In genomic region chr17:48543854-48544355, GRCh38 we compare ENCODE assay signal across 9 cellular contexts. TPM values are rescaled to one million over a fixed set of nuclear protein-coding genes. Genes with fewer than 3 reads are reported as not detected.
DNase-seq lines count a peak whose midpoint lies in the region; ATAC-seq, FAIRE-seq and TF ChIP-seq lines count a peak whose summit lies in the region.
"Had no signal": no experiment of that assay in that cellular context is flagged by ENCODE, and none has a peak within 500 bp of the region (broad histone marks: within the 10 kb centered on the region; RNA-seq: fewer than 3 reads in every experiment).

No MANE protein-coding gene starts in this region.

- H3K56ac ChIP-seq in H1 (replicated peaks; ENCODE audit: insufficient read length, low read depth, low read length), result no peak overlapping the region

- no peak overlapping the region for H3K4ac ChIP-seq in H1 (replicated peaks; ENCODE audit: insufficient read length, low read depth, low read length)

- H4K8ac ChIP-seq in H1 (ENCODE audit: extremely low read depth, insufficient read depth, low read length), result no peak overlapping the region

- no peak for TF ChIP-seq EP300 in H1 (IDR thresholded peaks at IDR 0.05; ENCODE audit: borderline replicate concordance in 1 of 2, low read depth in 2 of 2, low read length in 2 of 2)

- POLR2A ChIA-PET in H1 (lab: Charles Lee; ENCODE audit: partially characterized antibody), result interaction anchor here (0.8 to 1.5 kb wide), 3 partner anchors 13 to 23 kb away, joined by 3 to 4 read pairs (median 4); no protein-coding TSS in a partner anchor

- no peak overlapping the region for H2AFZ ChIP-seq in H1 (ENCODE audit: low read length)

- H3K9me3 Mint-ChIP-seq in neural crest cell (no peaks in the 10 kb centered on the region), HFFc6 (no peaks in the 10 kb centered on the region)

- H3K79me1 ChIP-seq in H1 (ENCODE audit: low read depth, low read length), result no peaks in the 10 kb centered on the region

- TF ChIP-seq POLR2A in H1 (IDR thresholded peaks at IDR 0.05; ENCODE audit: control extremely low read depth in 1 of 2, low read depth in 2 of 2, low read length in 2 of 2), result no peak

- peak overlapping the region in 1 of 2 experiments; percentile 91; a peak in 2 of 4 replicates for H3K4me2 ChIP-seq in H1 (ENCODE audit: insufficient read depth in 1 of 2, low read depth in 2 of 2, low read length in 2 of 2)

- H4K91ac ChIP-seq in H1 (replicated peaks; ENCODE audit: insufficient read length, low read length), result no peak overlapping the region

- no peak overlapping the region for H2BK120ac ChIP-seq in H1 (replicated peaks; ENCODE audit: low read depth, low read length)

- no peaks in the 10 kb centered on the region for H3K79me2 ChIP-seq in H1 (ENCODE audit: control insufficient read depth in 1 of 2, insufficient read depth in 2 of 2, low read length in 2 of 2)

- H3K27ac Mint-ChIP-seq in neural crest cell (ENCODE audit: unreplicated experiment), result peak overlapping the region; percentile 98
- H3K27ac Mint-ChIP-seq in HFFc6, result no peak overlapping the region

- no peak overlapping the region for H3K14ac ChIP-seq in H1 (ENCODE audit: insufficient read length)

- CTCF ChIA-PET in H1 (lab: Charles Lee; ENCODE audit: partially characterized antibody), result interaction anchor here (0.7 to 1.6 kb wide), 2 partner anchors 46 to 51 kb away, joined by 3 to 4 read pairs; partner anchors contain the start of gene HOXB3

- H3K36me3 Mint-ChIP-seq in neural crest cell (ENCODE audit: low read depth), result peaks cover 19% of the 10 kb centered on the region
- no peaks in the 10 kb centered on the region for H3K36me3 Mint-ChIP-seq in HFFc6 (ENCODE audit: low read depth)

- H4K20me1 ChIP-seq in H1 (replicated peaks in 1 of 2; ENCODE audit: control insufficient read depth in 1 of 2, insufficient read depth in 2 of 2, low read length in 2 of 2), result peaks cover 8 to 10% of the 10 kb centered on the region in 2 experiments

- 0 out of 2 replicates have a peak overlapping the region, but pooled peaks have one; percentile 4 for H3K18ac ChIP-seq in H1 (ENCODE audit: extremely low read depth, low read length)

- H2AK5ac ChIP-seq in H1 (ENCODE audit: low read depth, low read length), result no peak overlapping the region

- no peak overlapping the region for H3K23ac ChIP-seq in H1 (ENCODE audit: insufficient read length)

- no peak overlapping the region for H2BK20ac ChIP-seq in H1 (ENCODE audit: low read length)

- H3K4me3 ChIP-seq in GM12865 (ENCODE audit: low read depth, low read length), result peak overlapping the region; percentile 33; the same call in 1 of the 2 replicates
- peak overlapping the region; percentile 48 for H3K4me3 ChIP-seq in SJSA1
- H3K4me3 ChIP-seq in H1 (ENCODE audit: extremely low read depth in 1 of 4, insufficient read depth in 2 of 4, low read depth in 3 of 4, low read length in 4 of 4), result peak overlapping the region in 1 of 4 experiments; percentile 44; a peak in 1 of 8 replicates

- H3K27me3 ChIP-seq in SJSA1 (replicated peaks) (no peaks in the 10 kb centered on the region), H1 (replicated peaks in 1 of 4; ENCODE audit: control insufficient read depth in 3 of 4, extremely low read depth in 1 of 4, insufficient read depth in 3 of 4, low read length in 3 of 4) (peaks cover 88 to 100% (median 97%) of the 10 kb centered on the region in 4 experiments)

- H3K23me2 ChIP-seq in H1 (ENCODE audit: low read depth, low read length), result no peaks in the 10 kb centered on the region; the same call in 1 of the 2 replicates

- TF ChIP-seq CTCF in GM12865 (IDR thresholded peaks at IDR 0.05; ENCODE audit: insufficient read depth, low read depth, low read length, missing control alignments) (no peak), H1 (IDR thresholded peaks at IDR 0.05; ENCODE audit: control extremely low read depth in 1 of 3, insufficient read depth in 1 of 3, low read depth in 1 of 3, low read length in 3 of 3) (no peak), neural crest cell (conservative IDR thresholded peaks at IDR 0.05) (no peak), HFFc6 (IDR thresholded peaks at IDR 0.05) (no peak)

- WGBS in H1 (ENCODE audit: extremely low coverage in 1 of 2, insufficient coverage in 1 of 2, insufficient read length in 1 of 2, insufficient replicate concordance in 2 of 2, low coverage in 1 of 2, low lambda C conversion rate in 2 of 2, missing lambda C conversion rate in 1 of 2), 2 experiments, result 2% methylated on average over 16 of the region's 20 CpGs; no CpG with 5 or more reads in 1 of the 2 experiments

- intact Hi-C loops in posterior vena cava (cut with DNase I), result loop anchor here in 1 of 2 donors (5.0 kb wide), 1 partner anchor 52 kb away; no protein-coding TSS in a partner anchor

- no peak overlapping the region for H3K9ac ChIP-seq in H1 (replicated peaks in 1 of 4; ENCODE audit: extremely low read depth in 1 of 4, low read depth in 3 of 4, low read length in 3 of 4)

- ATAC-seq in HG03439 (IDR thresholded peaks at IDR 0.05; ENCODE audit: unreplicated experiment) (no peak), GM21360 (IDR thresholded peaks at IDR 0.05; ENCODE audit: unreplicated experiment) (no peak)

- H3K36me3 ChIP-seq in SJSA1, result no peaks in the 10 kb centered on the region
- H3K36me3 ChIP-seq in H1 (ENCODE audit: control insufficient read depth in 2 of 4, insufficient read depth in 4 of 4, low read length in 3 of 4), result peaks cover 0 to 3% (median 0%) of the 10 kb centered on the region in 4 experiments; a peak in 1 of 8 replicates

- H2BK15ac ChIP-seq in H1 (ENCODE audit: low read length), result no peak overlapping the region

- H3K27ac ChIP-seq in SJSA1 (peak overlapping the region; percentile 46), H1 (ENCODE audit: low read depth, low read length) (no peak overlapping the region)

- H3K4me1 Mint-ChIP-seq in neural crest cell, result peaks cover 70% of the 10 kb centered on the region
- H3K4me1 Mint-ChIP-seq in HFFc6 (ENCODE audit: low read depth), result no peaks in the 10 kb centered on the region

- H3K9me3 ChIP-seq in SJSA1 (replicated peaks) (no peaks in the 10 kb centered on the region), H1 (ENCODE audit: insufficient read depth in 2 of 2, low read depth in 1 of 2, low read length in 1 of 2) (no peaks in the 10 kb centered on the region)

- no peak for DNase-seq in GM12865 (ENCODE audit: low read depth)
- DNase-seq in SJSA1 (ENCODE audit: low read depth in 1 of 2, low spot score in 2 of 2), result peak in 1 of 2 experiments; percentile 69
- DNase-seq in H1 (ENCODE audit: low read depth in 1 of 2, low spot score in 2 of 2), result no peak
- no peak for DNase-seq in neural crest cell (ENCODE audit: low read depth, low spot score)
- no peak for DNase-seq in posterior vena cava (ENCODE audit: low spot score)
- DNase-seq in HFFc6, result no peak

- H3K4me1 ChIP-seq in SJSA1 (replicated peaks), result peaks cover 11% of the 10 kb centered on the region
- peaks cover 5 to 22% (median 12%) of the 10 kb centered on the region in 4 experiments for H3K4me1 ChIP-seq in H1 (replicated peaks in 1 of 4; ENCODE audit: control insufficient read depth in 3 of 4, insufficient read depth in 4 of 4, low read length in 3 of 4)

- FAIRE-seq in H1 (lab: Jason Lieb, UNC), result no peak
- FAIRE-seq: endometrium had no signal

- H2BK12ac ChIP-seq in H1 (ENCODE audit: low read depth, low read length), result 0 out of 2 replicates have a peak overlapping the region, but pooled peaks have one; percentile 33

- no peak overlapping the region for H4K5ac ChIP-seq in H1 (ENCODE audit: insufficient read length, low read depth, low read length)

- H3K4me3 Mint-ChIP-seq in neural crest cell (peak overlapping the region; percentile 93), HFFc6 (no peak overlapping the region)

- H2BK5ac ChIP-seq in H1 (ENCODE audit: low read depth, low read length), result no peak overlapping the region

- no peak for TF ChIP-seq RAD21 in H1 (IDR thresholded peaks at IDR 0.05 in 1 of 2, conservative IDR thresholded peaks at IDR 0.05 in 1 of 2; ENCODE audit: low read depth in 2 of 2, low read length in 2 of 2)

- H3K27me3 Mint-ChIP-seq in neural crest cell (ENCODE audit: low read depth), result peaks cover 89% of the 10 kb centered on the region
- peaks cover 76% of the 10 kb centered on the region for H3K27me3 Mint-ChIP-seq in HFFc6 (ENCODE audit: insufficient read depth)

RNA-seq across cellular contexts. Expression of gene HOXB2, which starts 1.0 kb away (rescaled TPM):
- total RNA-seq in SJSA1 (2014; rRNA removed; shearing (Covaris generic)), result 4.2 and 10.5 TPM in 2 replicates
- total RNA-seq in H1 (2021; fragmentation: NEBNext Ultra II Directional; extraction: Animal tissue kit (Norgen Biotek cat#: 25700)), result not detected in 2 replicates
- polyA plus RNA-seq in H1 (2011; rRNA removed), result not detected in 2 replicates
- not detected for polyA plus RNA-seq in H1 (2011; cell fraction: cytosol; rRNA removed)
- polyA plus RNA-seq in H1 (2011; cell fraction: nucleus; rRNA removed), result not detected
- not detected in 4 replicates for polyA plus RNA-seq in H1 (2012, experiment 1 of 2)
- polyA plus RNA-seq in H1 (2012, experiment 2 of 2), result not detected
- not detected for polyA plus RNA-seq in H1 (2013, experiment 1 of 2)
- not detected for polyA plus RNA-seq in H1 (2013, experiment 2 of 2)
- polyA minus RNA-seq in H1 (2011; rRNA and poly(A)+ RNA removed), result not detected in 2 replicates
- not detected for polyA minus RNA-seq in H1 (2011; cell fraction: cytosol; rRNA and poly(A)+ RNA removed)
- 0.90 TPM for polyA minus RNA-seq in H1 (2011; cell fraction: nucleus; rRNA and poly(A)+ RNA removed)
- total RNA-seq in neural crest cell, result 60.0 and 60.9 TPM in 2 replicates
- 10 to 100 TPM; 18.9 to 22.3 TPM for total RNA-seq in posterior vena cava
- total RNA-seq in HFFc6 (2021; fragmentation: NEBNext Ultra II Directional; extraction: Animal tissue kit (Norgen Biotek cat#: 25700)), result not detected

RNA-seq across cellular contexts. Expression of gene HOXB1, which starts 13.1 kb away (rescaled TPM):
- not detected in 2 replicates for total RNA-seq in SJSA1 (2014; rRNA removed; shearing (Covaris generic))
- not detected in 2 replicates for total RNA-seq in H1 (2021; fragmentation: NEBNext Ultra II Directional; extraction: Animal tissue kit (Norgen Biotek cat#: 25700))
- polyA plus RNA-seq in H1 (2011; rRNA removed), result not detected in 2 replicates
- not detected for polyA plus RNA-seq in H1 (2011; cell fraction: cytosol; rRNA removed)
- not detected for polyA plus RNA-seq in H1 (2011; cell fraction: nucleus; rRNA removed)
- polyA plus RNA-seq in H1 (2012, experiment 1 of 2), result 0.10 TPM in 1 of 4 replicates, not detected in the others
- 0.08 TPM for polyA plus RNA-seq in H1 (2012, experiment 2 of 2)
- 0.06 TPM for polyA plus RNA-seq in H1 (2013, experiment 1 of 2)
- polyA plus RNA-seq in H1 (2013, experiment 2 of 2), result 0.09 TPM
- not detected in 2 replicates for polyA minus RNA-seq in H1 (2011; rRNA and poly(A)+ RNA removed)
- not detected for polyA minus RNA-seq in H1 (2011; cell fraction: cytosol; rRNA and poly(A)+ RNA removed)
- not detected for polyA minus RNA-seq in H1 (2011; cell fraction: nucleus; rRNA and poly(A)+ RNA removed)
- total RNA-seq in neural crest cell (2.7 and 3.6 TPM in 2 replicates), posterior vena cava (not detected)
- not detected for total RNA-seq in HFFc6 (2021; fragmentation: NEBNext Ultra II Directional; extraction: Animal tissue kit (Norgen Biotek cat#: 25700))

RNA-seq across cellular contexts. Expression of gene HOXB4, which starts 34.2 kb away (rescaled TPM):
- total RNA-seq in SJSA1 (2014; rRNA removed; shearing (Covaris generic)), result 1.2 and 3.2 TPM in 2 replicates
- not detected in 2 replicates for total RNA-seq in H1 (2021; fragmentation: NEBNext Ultra II Directional; extraction: Animal tissue kit (Norgen Biotek cat#: 25700))
- polyA plus RNA-seq in H1 (2011; rRNA removed), result not detected in 2 replicates
- polyA plus RNA-seq in H1 (2011; cell fraction: cytosol; rRNA removed), result not detected
- not detected for polyA plus RNA-seq in H1 (2011; cell fraction: nucleus; rRNA removed)
- not detected in 4 replicates for polyA plus RNA-seq in H1 (2012, experiment 1 of 2)
- polyA plus RNA-seq in H1 (2012, experiment 2 of 2), result not detected
- not detected for polyA plus RNA-seq in H1 (2013, experiment 1 of 2)
- polyA plus RNA-seq in H1 (2013, experiment 2 of 2), result not detected
- not detected in 2 replicates for polyA minus RNA-seq in H1 (2011; rRNA and poly(A)+ RNA removed)
- polyA minus RNA-seq in H1 (2011; cell fraction: cytosol; rRNA and poly(A)+ RNA removed), result not detected
- not detected for polyA minus RNA-seq in H1 (2011; cell fraction: nucleus; rRNA and poly(A)+ RNA removed)
- total RNA-seq in neural crest cell (4.4 and 5.0 TPM in 2 replicates), posterior vena cava (1 to 10 TPM; 5.0 to 6.9 TPM)
- not detected for total RNA-seq in HFFc6 (2021; fragmentation: NEBNext Ultra II Directional; extraction: Animal tissue kit (Norgen Biotek cat#: 25700))

RNA-seq across cellular contexts. Expression of gene HOXB3, which starts 46.1 kb away (rescaled TPM):
- 1.4 and 5.2 TPM in 2 replicates for total RNA-seq in SJSA1 (2014; rRNA removed; shearing (Covaris generic))
- not detected in 2 replicates for total RNA-seq in H1 (2021; fragmentation: NEBNext Ultra II Directional; extraction: Animal tissue kit (Norgen Biotek cat#: 25700))
- not detected in 2 replicates for polyA plus RNA-seq in H1 (2011; rRNA removed)
- not detected for polyA plus RNA-seq in H1 (2011; cell fraction: cytosol; rRNA removed)
- polyA plus RNA-seq in H1 (2011; cell fraction: nucleus; rRNA removed), result not detected
- polyA plus RNA-seq in H1 (2012, experiment 1 of 2), result 0.28 TPM in 1 of 4 replicates, not detected in the others
- polyA plus RNA-seq in H1 (2012, experiment 2 of 2), result not detected
- polyA plus RNA-seq in H1 (2013, experiment 1 of 2), result not detected
- not detected for polyA plus RNA-seq in H1 (2013, experiment 2 of 2)
- 0.19 TPM in 1 of 2 replicates, not detected in the other for polyA minus RNA-seq in H1 (2011; rRNA and poly(A)+ RNA removed)
- not detected for polyA minus RNA-seq in H1 (2011; cell fraction: cytosol; rRNA and poly(A)+ RNA removed)
- 1.00 TPM for polyA minus RNA-seq in H1 (2011; cell fraction: nucleus; rRNA and poly(A)+ RNA removed)
- total RNA-seq in neural crest cell (21.9 and 22.8 TPM in 2 replicates), posterior vena cava (10 to 100 TPM; 16.0 to 23.6 TPM)
- total RNA-seq in HFFc6 (2021; fragmentation: NEBNext Ultra II Directional; extraction: Animal tissue kit (Norgen Biotek cat#: 25700)), result not detected

RNA-seq across cellular contexts. Expression of gene HOXB5, which starts 49.7 kb away (rescaled TPM):
- 0.05 and 1.2 TPM in 2 replicates for total RNA-seq in SJSA1 (2014; rRNA removed; shearing (Covaris generic))
- not detected in 2 replicates for total RNA-seq in H1 (2021; fragmentation: NEBNext Ultra II Directional; extraction: Animal tissue kit (Norgen Biotek cat#: 25700))
- polyA plus RNA-seq in H1 (2011; rRNA removed), result not detected in 2 replicates
- not detected for polyA plus RNA-seq in H1 (2011; cell fraction: cytosol; rRNA removed)
- not detected for polyA plus RNA-seq in H1 (2011; cell fraction: nucleus; rRNA removed)
- polyA plus RNA-seq in H1 (2012, experiment 1 of 2), result not detected in 4 replicates
- not detected for polyA plus RNA-seq in H1 (2012, experiment 2 of 2)
- not detected for polyA plus RNA-seq in H1 (2013, experiment 1 of 2)
- not detected for polyA plus RNA-seq in H1 (2013, experiment 2 of 2)
- 0.07 TPM in 1 of 2 replicates, not detected in the other for polyA minus RNA-seq in H1 (2011; rRNA and poly(A)+ RNA removed)
- polyA minus RNA-seq in H1 (2011; cell fraction: cytosol; rRNA and poly(A)+ RNA removed), result not detected
- not detected for polyA minus RNA-seq in H1 (2011; cell fraction: nucleus; rRNA and poly(A)+ RNA removed)
- total RNA-seq in neural crest cell (2.3 and 2.6 TPM in 2 replicates), posterior vena cava (1 to 10 TPM; 1.1 to 2.8 TPM)
- not detected for total RNA-seq in HFFc6 (2021; fragmentation: NEBNext Ultra II Directional; extraction: Animal tissue kit (Norgen Biotek cat#: 25700))
